16 cellular contexts compared by ENCODE assay signal in the genomic region with DNA sequence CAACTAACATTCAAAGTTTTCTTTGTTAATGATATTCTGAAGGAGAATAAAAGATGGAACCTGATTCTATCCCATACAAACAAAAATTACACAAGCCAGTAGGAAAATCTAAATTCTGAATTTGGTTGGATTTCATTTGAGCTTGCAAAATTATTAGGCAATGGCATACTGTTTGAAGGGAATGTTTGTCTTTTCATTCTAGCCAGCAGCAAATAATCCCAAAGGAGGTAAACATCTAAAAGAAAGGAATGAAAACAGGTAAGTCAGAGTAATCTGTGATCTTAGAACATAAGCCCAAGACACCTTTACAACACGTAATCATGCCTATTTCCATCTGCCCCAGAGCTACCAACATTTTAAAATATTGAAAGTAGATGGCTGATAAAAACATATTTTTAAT.
DNase-seq lines count a peak whose midpoint lies in the region; ATAC-seq, FAIRE-seq and TF ChIP-seq lines count a peak whose summit lies in the region.
"Had no signal": no experiment of that assay in that cellular context is flagged by ENCODE, and none has a peak within 500 bp of the region (broad histone marks: within the 10 kb centered on the region; RNA-seq: fewer than 3 reads in every experiment).

No MANE protein-coding gene starts in this region.

- peak overlapping the region; percentile 79 for H2BK5ac ChIP-seq in IMR-90 (ENCODE audit: low read depth, low read length, poor library complexity, severe bottlenecking)

- H3K4me1 Mint-ChIP-seq in activated naive CD8-positive, alpha-beta T cell treated with anti-CD3 and anti-CD28 coated beads for 36 hours, result no peaks in the 10 kb centered on the region
- H3K4me1 Mint-ChIP-seq: CD4-positive, alpha-beta memory T cell had no signal

- H2AK5ac ChIP-seq in IMR-90 (ENCODE audit: low read depth, low read length), result peak overlapping the region; percentile 22; the same call in 1 of the 2 replicates

- ATAC-seq in IMR-90 (ENCODE audit: low read depth), result no peak
- peak; percentile 33 to 68 (median 50) for ATAC-seq in right lobe of liver
- no peak for ATAC-seq in GM18870 (IDR thresholded peaks at IDR 0.05; ENCODE audit: unreplicated experiment)
- ATAC-seq: PC-3 had no signal

- no peak for DNase-seq in IMR-90
- DNase-seq in right lobe of liver, result no peak
- no peak for DNase-seq in activated naive CD8-positive, alpha-beta T cell treated with anti-CD3 and anti-CD28 coated beads for 36 hours
- DNase-seq in stimulated activated CD8-positive, alpha-beta memory T cell treated with anti-CD3 and anti-CD28 coated beads, Interleukin-4, amount 100 ng/mL, for 48 hours, result no peak
- no peak for DNase-seq in NCI-H1105 treated with DMSO at 0.1 percent for 48 hours (lab: John Stamatoyannopoulos, UW)
- DNase-seq: BE2C; CD4-positive, alpha-beta memory T cell; GF-D8; MG63; NCI-H187 treated with DMSO at 0.1 percent for 48 hours; NCI-H446; PC-3 had no signal

- H3K4me3 Mint-ChIP-seq in activated naive CD8-positive, alpha-beta T cell treated with anti-CD3 and anti-CD28 coated beads for 36 hours, result no peak overlapping the region
- H3K4me3 Mint-ChIP-seq: CD4-positive, alpha-beta memory T cell had no signal

- no peaks in the 10 kb centered on the region for H3K36me3 Mint-ChIP-seq in activated naive CD8-positive, alpha-beta T cell treated with anti-CD3 and anti-CD28 coated beads for 36 hours
- H3K36me3 Mint-ChIP-seq: CD4-positive, alpha-beta memory T cell had no signal

- H3K14ac ChIP-seq in IMR-90 (replicated peaks; ENCODE audit: low read depth, low read length), result peak overlapping the region; percentile 46

- H3K4me2 ChIP-seq in IMR-90 (ENCODE audit: low read depth, low read length), result no peak overlapping the region; the same call in 1 of the 2 replicates
- H3K4me2 ChIP-seq in parathyroid adenoma (ENCODE audit: low read length), result no peak overlapping the region

- peak overlapping the region; percentile 84; the same call in 1 of the 2 replicates for H3K23ac ChIP-seq in IMR-90 (ENCODE audit: low read depth, low read length)

- peaks cover 5% of the 10 kb centered on the region for H3K9me1 ChIP-seq in IMR-90 (ENCODE audit: insufficient read depth, low read length)

- no peak for TF ChIP-seq RAD21 in IMR-90 (IDR thresholded peaks at IDR 0.05; ENCODE audit: low read length)

- 0 out of 4 replicates have a peak, but pooled peaks cover 0 to 3% of the 10 kb centered on the region in 2 experiments for H3K79me1 ChIP-seq in IMR-90 (ENCODE audit: low read depth in 1 of 2, low read length in 2 of 2)

- intact Hi-C loops in IMR-90 (cut with micrococcal nuclease) (loop anchor here (10.0 kb wide), 1 partner anchor 262 kb away; no protein-coding TSS in a partner anchor), right lobe of liver (cut with DNase I) (no loop called here)

- no peaks in the 10 kb centered on the region for H3K79me2 ChIP-seq in parathyroid adenoma

- H3K9ac ChIP-seq in IMR-90 (ENCODE audit: low read depth, low read length) (no peak overlapping the region), parathyroid adenoma (no peak overlapping the region)

- in situ Hi-C loops in IMR-90 (cut with MboI; ENCODE audit: low sequenced_read_pairs), result no loop called here

- H4K20me1 ChIP-seq in IMR-90 (ENCODE audit: insufficient read depth, low read length), result no peaks in the 10 kb centered on the region

- H2AK9ac ChIP-seq in IMR-90 (replicated peaks; ENCODE audit: low read depth, low read length, poor library complexity), result no peak overlapping the region

- H3K18ac ChIP-seq in IMR-90 (ENCODE audit: low read depth, low read length), result peak overlapping the region; percentile 95; the same call in 1 of the 2 replicates

- peak overlapping the region in 1 of 2 experiments; percentile 41; a peak in 2 of 4 replicates for H4K8ac ChIP-seq in IMR-90 (ENCODE audit: low read depth in 2 of 2, low read length in 2 of 2)

- POLR2A ChIA-PET in IMR-90 (lab: Charles Lee; ENCODE audit: unreplicated experiment), result no interaction called here

- dilution Hi-C loops in IMR-90 (cut with HindIII; ENCODE audit: low sequenced_read_pairs, unreplicated experiment), result no loop called here

- no peaks in the 10 kb centered on the region for H3K9me3 Mint-ChIP-seq in activated naive CD8-positive, alpha-beta T cell treated with anti-CD3 and anti-CD28 coated beads for 36 hours

- H2BK120ac ChIP-seq in IMR-90 (ENCODE audit: low read depth, low read length), result peak overlapping the region; percentile 58

- peak overlapping the region; percentile 62; the same call in 1 of the 2 replicates for H3K27ac ChIP-seq in IMR-90 (ENCODE audit: insufficient read depth, low read length)
- peak overlapping the region in 2 of 3 donors; percentile 44 to 45 for H3K27ac ChIP-seq in right lobe of liver
- peak overlapping the region; percentile 74 for H3K27ac ChIP-seq in parathyroid adenoma

- H3K4me3 ChIP-seq in IMR-90 (ENCODE audit: insufficient read depth, low read depth, low read length) (no peak overlapping the region), right lobe of liver (no peak overlapping the region), parathyroid adenoma (ENCODE audit: low read depth, low read length) (no peak overlapping the region)
- H3K4me3 ChIP-seq: MG63 had no signal

- H3K56ac ChIP-seq in IMR-90 (ENCODE audit: extremely low read depth, insufficient read depth, low read length), result peak overlapping the region; percentile 22; the same call in 1 of the 2 replicates

- H4K91ac ChIP-seq in IMR-90 (ENCODE audit: insufficient read depth, low read depth, low read length), result 0 out of 2 replicates have a peak overlapping the region, but pooled peaks have one; percentile 34

- H3K4me1 ChIP-seq in IMR-90 (ENCODE audit: control insufficient read depth, insufficient read depth, low read length) (peaks cover 11% of the 10 kb centered on the region), right lobe of liver (peaks cover 0 to 44% (median 10%) of the 10 kb centered on the region in 4 donors), parathyroid adenoma (peaks cover 29% of the 10 kb centered on the region)
- H3K4me1 ChIP-seq: BE2C had no signal

- H4K5ac ChIP-seq in IMR-90 (ENCODE audit: low read depth, low read length), result peak overlapping the region; percentile 72; the same call in 1 of the 2 replicates

- no peak for TF ChIP-seq POLR2A in IMR-90 (IDR thresholded peaks at IDR 0.05; ENCODE audit: low read depth, low read length)
- no peak for TF ChIP-seq POLR2A in right lobe of liver (IDR thresholded peaks at IDR 0.05)

- no peak overlapping the region for H3K27ac Mint-ChIP-seq in activated naive CD8-positive, alpha-beta T cell treated with anti-CD3 and anti-CD28 coated beads for 36 hours
- H3K27ac Mint-ChIP-seq: CD4-positive, alpha-beta memory T cell had no signal

- TF ChIP-seq CTCF in IMR-90 (conservative IDR thresholded peaks at IDR 0.05; ENCODE audit: low read depth, low read length), result no peak
- TF ChIP-seq CTCF in right lobe of liver (IDR thresholded peaks at IDR 0.05), result no peak
- no peak for TF ChIP-seq CTCF in parathyroid adenoma (IDR thresholded peaks at IDR 0.05)

- H2BK15ac ChIP-seq in IMR-90 (ENCODE audit: low read depth, low read length), result no peak overlapping the region

- H3K9me3 ChIP-seq in IMR-90 (ENCODE audit: control insufficient read depth, insufficient read depth, low read length), result no peaks in the 10 kb centered on the region
- no peaks in the 10 kb centered on the region for H3K9me3 ChIP-seq in right lobe of liver
- no peaks in the 10 kb centered on the region for H3K9me3 ChIP-seq in parathyroid adenoma (ENCODE audit: control insufficient read depth, low read length)
- H3K9me3 ChIP-seq: BE2C, MG63 had no signal

- peaks cover 7% of the 10 kb centered on the region for H3K27me3 Mint-ChIP-seq in activated naive CD8-positive, alpha-beta T cell treated with anti-CD3 and anti-CD28 coated beads for 36 hours

- peak overlapping the region; percentile 22; the same call in 1 of the 2 replicates for H2BK20ac ChIP-seq in IMR-90 (ENCODE audit: low read depth, low read length)

- H3K36me3 ChIP-seq in IMR-90 (ENCODE audit: control insufficient read depth, insufficient read depth, low read length) (no peaks in the 10 kb centered on the region), right lobe of liver (no peaks in the 10 kb centered on the region), parathyroid adenoma (ENCODE audit: control insufficient read depth, insufficient read depth, low read length) (no peaks in the 10 kb centered on the region)
- H3K36me3 ChIP-seq: BE2C, MG63 had no signal

- CTCF ChIA-PET in IMR-90 (lab: Yijun Ruan, JAX), result interaction anchor here (0.6 kb wide), 1 partner anchor 798 kb away, joined by 3 read pairs; no protein-coding TSS in a partner anchor

- BruUV-seq in IMR-90 (replicated peaks; lab: Mats Ljungman, UMichigan), result no TSS peak

- peak overlapping the region; percentile 57; the same call in 1 of the 2 replicates for H3K4ac ChIP-seq in IMR-90 (ENCODE audit: low read depth, low read length)

- no peaks in the 10 kb centered on the region for H3K27me3 ChIP-seq in IMR-90 (ENCODE audit: control insufficient read depth, insufficient read depth, low read length)
- no peaks in the 10 kb centered on the region for H3K27me3 ChIP-seq in right lobe of liver
- no peaks in the 10 kb centered on the region for H3K27me3 ChIP-seq in parathyroid adenoma (ENCODE audit: control insufficient read depth, insufficient read depth, low read length)
- H3K27me3 ChIP-seq: BE2C, MG63 had no signal

- peak; percentile 24 for FAIRE-seq in colon (lab: Jason Lieb, UNC)
- FAIRE-seq: D721Med had no signal

- no CpG with 5 or more reads among the region's 1 CpG for WGBS in IMR-90 (ENCODE audit: extremely low coverage in 2 of 2, insufficient read length in 1 of 2), 2 experiments
- 58% methylated on average over 1 of the region's 1 CpG for WGBS in right lobe of liver (ENCODE audit: insufficient coverage, low coverage, low lambda C conversion rate, missing lambda C conversion rate)

- H2AFZ ChIP-seq in IMR-90 (replicated peaks; ENCODE audit: low read length, poor library complexity) (no peak overlapping the region), parathyroid adenoma (peak overlapping the region; percentile 57)

TF ChIP-seq in IMR-90, 13 proteins besides CTCF, POLR2A, EP300 and RAD21 (continues in another document):
- TF ChIP-seq CHD1 (IDR thresholded peaks at IDR 0.05; ENCODE audit: low read depth, low read length) (no peak), ELK1 (IDR thresholded peaks at IDR 0.05; ENCODE audit: borderline replicate concordance, low read depth, low read length) (no peak), RFX5 (IDR thresholded peaks at IDR 0.05; ENCODE audit: low read depth, low read length) (no peak), CEBPB (IDR thresholded peaks at IDR 0.05; ENCODE audit: low read depth, low read length) (no peak), MAZ (IDR thresholded peaks at IDR 0.05; ENCODE audit: borderline replicate concordance, low read depth, low read length) (no peak), FOS (IDR thresholded peaks at IDR 0.05; ENCODE audit: low read depth, low read length) (no peak)

Comparison
In these comparisons a context has a peak if more than half of its experiments do, and no peak if none do; other contexts are left out.
1. ATAC-seq: peak in right lobe of liver (4 of 4); none in IMR-90 (single experiment) and GM18870 (single experiment).
2. Peak in every context shown above with its lines, with median percentiles within 50 percentile points of each other: H3K27ac ChIP-seq.